9 cellular contexts compared by ENCODE assay signal in the genomic region with DNA sequence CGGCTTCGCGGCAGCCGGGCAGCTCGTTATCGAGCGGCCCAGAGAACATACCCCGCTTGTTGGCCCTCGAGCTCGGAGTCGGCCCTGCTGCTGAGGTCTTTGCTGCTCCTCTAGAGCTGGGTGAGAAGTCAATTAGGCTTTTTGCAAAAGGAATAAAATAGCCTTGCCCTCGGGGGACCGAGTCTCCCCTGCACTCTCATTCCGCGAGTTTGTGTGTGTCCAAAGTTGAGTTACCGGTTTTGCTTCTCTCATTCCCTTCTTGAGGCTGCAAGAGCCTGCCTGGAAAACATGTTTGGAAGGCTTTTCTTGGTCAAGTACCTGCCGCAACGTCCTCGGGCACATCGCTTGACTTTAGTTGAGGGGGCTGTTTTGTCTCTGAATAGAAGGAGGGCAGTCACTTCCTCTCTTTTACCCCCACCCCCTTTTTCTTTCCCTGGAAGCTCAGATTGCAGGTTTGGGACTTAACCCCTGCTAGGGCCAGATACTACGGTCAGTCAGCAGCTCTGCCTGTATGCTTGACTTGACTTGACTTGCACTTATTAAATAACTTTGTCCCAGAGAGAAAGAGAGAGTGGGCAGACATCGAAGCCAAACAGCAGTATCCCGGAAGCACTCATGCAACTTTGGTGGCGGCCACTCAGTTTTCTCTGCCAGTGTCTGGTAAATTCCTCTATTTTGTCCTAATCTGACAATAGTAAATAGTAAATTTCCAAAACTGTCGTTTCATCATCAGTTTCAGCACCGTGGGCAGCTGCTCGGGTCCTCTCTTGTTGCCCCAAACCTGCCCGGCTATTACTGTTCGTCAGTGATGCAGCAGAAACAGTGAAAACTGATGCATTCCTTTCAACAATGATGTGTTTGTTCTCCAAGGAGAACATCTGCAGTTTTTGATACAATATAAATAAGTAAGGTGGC. TPM values are rescaled to one million over a fixed set of nuclear protein-coding genes. Genes with fewer than 3 reads are reported as not detected.
DNase-seq lines count a peak whose midpoint lies in the region; ATAC-seq, FAIRE-seq and TF ChIP-seq lines count a peak whose summit lies in the region.
"Had no signal": no experiment of that assay in that cellular context is flagged by ENCODE, and none has a peak within 500 bp of the region (broad histone marks: within the 10 kb centered on the region; RNA-seq: fewer than 3 reads in every experiment).

No MANE protein-coding gene starts in this region.

- H3K4me3 ChIP-seq in A549 (peak overlapping the region; percentile 87), GM12875 (ENCODE audit: low read depth, low read length) (peak overlapping the region; percentile 90), adipocyte (ENCODE audit: low read length) (peak overlapping the region; percentile 99), heart right ventricle (peak overlapping the region; percentile 60 to 84 (median 80)), ovary (peak overlapping the region; percentile 76)

- WGBS in A549 (ENCODE audit: missing lambda C conversion rate) = under 1% methylated on average over 29 of the region's 29 CpGs
- WGBS in heart right ventricle, 2 donors = 0 to 1% methylated on average over 29 of the region's 29 CpGs
- WGBS in ovary, 3 donors = 0 to 1% (median 0%) methylated on average over 28 to 29 of the region's 29 CpGs

- H3K4me2 ChIP-seq in A549 = peak overlapping the region; percentile 90

- no peak for TF ChIP-seq RAD21 in A549 (conservative IDR thresholded peaks at IDR 0.05 in 1 of 2, IDR thresholded peaks at IDR 0.05 in 1 of 2)

- CTCF ChIA-PET in A549 (lab: Yijun Ruan, JAX) = interaction anchor here (0.6 to 2.6 kb wide), 11 partner anchors 10 to 320 kb away, joined by 3 to 8 read pairs (median 4); no protein-coding TSS in a partner anchor

- no peaks in the 10 kb centered on the region for H3K9me3 ChIP-seq in A549
- H3K9me3 ChIP-seq in adipocyte (ENCODE audit: control insufficient read depth, low read length) = no peaks in the 10 kb centered on the region
- no peaks in the 10 kb centered on the region for H3K9me3 ChIP-seq in heart right ventricle
- no peaks in the 10 kb centered on the region for H3K9me3 ChIP-seq in ovary

- intact Hi-C loops in heart right ventricle (cut with DNase I) = loop anchor here in 3 of 10 donors (5.0 kb wide), 2 partner anchors 46 to 61 kb away; a partner anchor contains a TSS
- intact Hi-C loops in ovary (cut with DNase I) = no loop called here

- ATAC-seq in A549 (peak; percentile 32 to 43), HG02884 (IDR thresholded peaks at IDR 0.05; ENCODE audit: unreplicated experiment) (peak; percentile 9), heart right ventricle (peak in 6 of 8 donors; percentile 15 to 52 (median 27))

- H3K27ac ChIP-seq in A549 (peak overlapping the region; percentile 95 to 97), heart right ventricle (peak overlapping the region; percentile 94 to 99 (median 98)), ovary (peak overlapping the region; percentile 62 to 97)

- peak overlapping the region; percentile 96 for H3K9ac ChIP-seq in adipocyte (ENCODE audit: low read length)

- no peak for FAIRE-seq in A549 (lab: Jason Lieb, UNC)

- H3K27me3 ChIP-seq in adipocyte (replicated peaks; ENCODE audit: control insufficient read depth, insufficient read depth, low read length) (no peaks in the 10 kb centered on the region), heart right ventricle (no peaks in the 10 kb centered on the region), ovary (no peaks in the 10 kb centered on the region)

- POLR2A ChIA-PET in A549 (lab: Yijun Ruan, JAX) = interaction anchor here (1.0 to 1.4 kb wide), 2 partner anchors 9 to 62 kb away, joined by 3 to 5 read pairs; a partner anchor contains a TSS

- H3K4me1 ChIP-seq in A549 = peaks cover 48% of the 10 kb centered on the region
- H3K4me1 ChIP-seq in adipocyte (ENCODE audit: control insufficient read depth, insufficient read depth, low read length) = peaks cover 54% of the 10 kb centered on the region
- peaks cover 0 to 54% (median 44%) of the 10 kb centered on the region in 9 donors for H3K4me1 ChIP-seq in heart right ventricle
- peaks cover 7% of the 10 kb centered on the region for H3K4me1 ChIP-seq in ovary (ENCODE audit: insufficient read depth)

- TF ChIP-seq EP300 in A549 (IDR thresholded peaks at IDR 0.05) (no peak), ovary (IDR thresholded peaks at IDR 0.05) (no peak)

- no peaks in the 10 kb centered on the region for H3K36me3 ChIP-seq in adipocyte (ENCODE audit: control insufficient read depth, insufficient read depth, low read length, severe bottlenecking)
- H3K36me3 ChIP-seq in heart right ventricle = no peaks in the 10 kb centered on the region
- no peaks in the 10 kb centered on the region for H3K36me3 ChIP-seq in ovary

- DNase-seq in A549 (ENCODE audit: low read depth in 1 of 2, low spot score in 1 of 2) (peak in 1 of 2 experiments; percentile 17), NCI-H510A (lab: John Stamatoyannopoulos, UW) (peak; percentile 18), adipocyte (ENCODE audit: low read depth) (peak; percentile 81), heart right ventricle (peak in 1 of 2 donors; percentile 15), ovary (peak in 2 of 5 donors; percentile 18 to 23), HuH-7.5 (ENCODE audit: low spot score) (no peak)

- TF ChIP-seq CTCF in A549 (IDR thresholded peaks at IDR 0.05) (no peak), GM12875 (IDR thresholded peaks at IDR 0.05; ENCODE audit: borderline replicate concordance, insufficient read depth, low read depth, low read length) (no peak), heart right ventricle (IDR thresholded peaks at IDR 0.05) (no peak), ovary (IDR thresholded peaks at IDR 0.05) (no peak)

- TF ChIP-seq POLR2A in A549 (IDR thresholded peaks at IDR 0.05; ENCODE audit: low read length) (no peak), ovary (IDR thresholded peaks at IDR 0.05) (no peak)

TF ChIP-seq in A549, 52 proteins besides CTCF, POLR2A, EP300 and RAD21:
- no peak for TF ChIP-seq RFX5 (IDR thresholded peaks at IDR 0.05)
- TF ChIP-seq KDM5A (IDR thresholded peaks at IDR 0.05) = 0 out of 2 replicates have a peak, but pooled peaks have one; percentile 20
- TF ChIP-seq, protein P1, sequence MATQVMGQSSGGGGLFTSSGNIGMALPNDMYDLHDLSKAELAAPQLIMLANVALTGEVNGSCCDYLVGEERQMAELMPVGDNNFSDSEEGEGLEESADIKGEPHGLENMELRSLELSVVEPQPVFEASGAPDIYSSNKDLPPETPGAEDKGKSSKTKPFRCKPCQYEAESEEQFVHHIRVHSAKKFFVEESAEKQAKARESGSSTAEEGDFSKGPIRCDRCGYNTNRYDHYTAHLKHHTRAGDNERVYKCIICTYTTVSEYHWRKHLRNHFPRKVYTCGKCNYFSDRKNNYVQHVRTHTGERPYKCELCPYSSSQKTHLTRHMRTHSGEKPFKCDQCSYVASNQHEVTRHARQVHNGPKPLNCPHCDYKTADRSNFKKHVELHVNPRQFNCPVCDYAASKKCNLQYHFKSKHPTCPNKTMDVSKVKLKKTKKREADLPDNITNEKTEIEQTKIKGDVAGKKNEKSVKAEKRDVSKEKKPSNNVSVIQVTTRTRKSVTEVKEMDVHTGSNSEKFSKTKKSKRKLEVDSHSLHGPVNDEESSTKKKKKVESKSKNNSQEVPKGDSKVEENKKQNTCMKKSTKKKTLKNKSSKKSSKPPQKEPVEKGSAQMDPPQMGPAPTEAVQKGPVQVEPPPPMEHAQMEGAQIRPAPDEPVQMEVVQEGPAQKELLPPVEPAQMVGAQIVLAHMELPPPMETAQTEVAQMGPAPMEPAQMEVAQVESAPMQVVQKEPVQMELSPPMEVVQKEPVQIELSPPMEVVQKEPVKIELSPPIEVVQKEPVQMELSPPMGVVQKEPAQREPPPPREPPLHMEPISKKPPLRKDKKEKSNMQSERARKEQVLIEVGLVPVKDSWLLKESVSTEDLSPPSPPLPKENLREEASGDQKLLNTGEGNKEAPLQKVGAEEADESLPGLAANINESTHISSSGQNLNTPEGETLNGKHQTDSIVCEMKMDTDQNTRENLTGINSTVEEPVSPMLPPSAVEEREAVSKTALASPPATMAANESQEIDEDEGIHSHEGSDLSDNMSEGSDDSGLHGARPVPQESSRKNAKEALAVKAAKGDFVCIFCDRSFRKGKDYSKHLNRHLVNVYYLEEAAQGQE (IDR thresholded peaks at IDR 0.05) = peak; percentile 77

RNA-seq across cellular contexts. Expression of a gene that starts 0.6 kb away (rescaled TPM):
- polyA plus RNA-seq in A549 (2011; rRNA removed) (100 and 102 TPM in 2 replicates), A549 (2017; fragmentation: RNase III; extraction: RNeasy Plus Mini Kit Qiagen cat#74134 plus additional on column Dnase treatment) (39.0 to 46.2 TPM (median 44.5 TPM) in 3 replicates), heart right ventricle (10 to 100 TPM; 24.8 to 36.4 TPM), ovary (10 to 100 TPM; 52.5 to 54.1 TPM)
- 17.0 and 18.0 TPM in 2 replicates for polyA plus RNA-seq in A549 (2012; cell fraction: cytosol; rRNA removed)
- 10.5 and 11.5 TPM in 2 replicates for polyA plus RNA-seq in A549 (2012; cell fraction: nucleus; rRNA removed)
- polyA minus RNA-seq in A549 (2011; rRNA and poly(A)+ RNA removed) = 96.6 and 97.9 TPM in 2 replicates
- total RNA-seq in heart right ventricle (10 to 100 TPM; 46.6 to 72.3 (median 55.5) TPM), ovary (10 to 100 TPM; 49.4 to 89.4 (median 55.2) TPM)

RNA-seq across cellular contexts. Expression of a gene that starts 21.3 kb away (rescaled TPM):
- polyA plus RNA-seq in A549 (2011; rRNA removed) (0.08 TPM in 1 of 2 replicates, not detected in the other), A549 (2017; fragmentation: RNase III; extraction: RNeasy Plus Mini Kit Qiagen cat#74134 plus additional on column Dnase treatment) (not detected in 3 replicates), heart right ventricle (not detected), ovary (not detected)
- polyA plus RNA-seq in A549 (2012; cell fraction: cytosol; rRNA removed) = not detected in 2 replicates
- 0.05 TPM in 1 of 2 replicates, not detected in the other for polyA plus RNA-seq in A549 (2012; cell fraction: nucleus; rRNA removed)
- not detected in 2 replicates for polyA minus RNA-seq in A549 (2011; rRNA and poly(A)+ RNA removed)
- total RNA-seq in heart right ventricle (not detected), ovary (1 to 10 TPM in 1 of 7 donors, under 1 TPM in 4, not detected in 2; 0.10 to 3.8 (median 0.48) TPM)
- total RNA-seq: NCI-H460 had no signal
